In genomic region chr6:143783077-143783476, GRCh38 we compare ENCODE assay signal across 30 cellular contexts.
"Had no signal": no experiment of that assay in that cellular context is flagged by ENCODE, and none has a peak within 500 bp of the region (broad histone marks: within the 10 kb centered on the region; RNA-seq: fewer than 3 reads in every experiment).

No MANE protein-coding gene starts in this region.

- ATAC-seq: Panc1, Right ventricle myocardium inferior, T-cell had no signal

- H3K27ac ChIP-seq: brain microvascular endothelial cell, cardiac muscle cell, SK-N-MC had no signal

- H3K27me3 Mint-ChIP-seq: activated B cell treated with CpG ODN at 0.5 μM for 24 hours; activated CD4-positive, alpha-beta T cell treated with anti-CD3 and anti-CD28 coated beads, Interleukin-2, amount 10 ng/mL, durations not matched to agents 24 days and 14 days; activated naive CD4-positive, alpha-beta T cell treated with anti-CD3 and anti-CD28 coated beads, Interleukin-2, amount 10 ng/mL, durations not matched to agents 7 days and 5 days; activated naive CD8-positive, alpha-beta T cell treated with anti-CD3 and anti-CD28 coated beads for 36 hours; T-cell had no signal

- H3K27ac Mint-ChIP-seq: activated B cell treated with CpG ODN at 0.5 μM for 24 hours; activated CD4-positive, alpha-beta T cell treated with anti-CD3 and anti-CD28 coated beads, Interleukin-2, amount 10 ng/mL, durations not matched to agents 24 days and 14 days; activated naive CD4-positive, alpha-beta T cell treated with anti-CD3 and anti-CD28 coated beads, Interleukin-2, amount 10 ng/mL, durations not matched to agents 7 days and 5 days; activated naive CD8-positive, alpha-beta T cell treated with anti-CD3 and anti-CD28 coated beads for 36 hours; activated T-helper 2 cell treated with anti-CD3 and anti-CD28 coated beads, Interferon-gamma antibody, Interleukin-2, Interleukin-4, amounts not matched to agents 10 μg/mL and 5 μg/mL and 100 μg/mL, durations not matched to agents 14 hours and 24 hours and 36 hours; T-cell had no signal

- DNase-seq: activated B cell treated with CpG ODN at 0.5 μM for 24 hours; activated CD4-positive, alpha-beta T cell treated with anti-CD3 and anti-CD28 coated beads for 1 hour; activated CD4-positive, alpha-beta T cell treated with anti-CD3 and anti-CD28 coated beads, Interleukin-2, amount 10 ng/mL, durations not matched to agents 24 days and 14 days; activated CD4-positive, alpha-beta T cell treated with anti-CD3 and anti-CD28 coated beads, Interleukin-2, amount 50 U/mL, for 48 hours; activated CD8-positive, alpha-beta memory T cell treated with anti-CD3 and anti-CD28 coated beads for 24 hours; activated gamma-delta T cell treated with Interleukin-2 at 50 U/mL for 16 hours; activated naive CD4-positive, alpha-beta T cell treated with anti-CD3 and anti-CD28 coated beads, Interleukin-2, amount 10 ng/mL, durations not matched to agents 7 days and 5 days; activated naive CD8-positive, alpha-beta T cell treated with anti-CD3 and anti-CD28 coated beads for 36 hours; activated T-cell treated with anti-CD3 and anti-CD28 coated beads, Interleukin-2, amount 50 U/mL, for 48 hours; brain microvascular endothelial cell; MG63; NCI-H1092; NCI-H1417; NCI-H2029; NCI-H2107; NCI-H345; NCI-H510A; NCI-H526 treated with DMSO at 0.1 percent for 48 hours; NCI-H82; OCI-M1; RPMI8226; T-cell; T-helper 2 cell; T1000 had no signal

- H3K27me3 ChIP-seq: brain microvascular endothelial cell, cardiac muscle cell, MG63 had no signal

- H3K4me3 ChIP-seq: cardiac muscle cell, MG63, SK-N-MC had no signal

- FAIRE-seq: TTC549 had no signal

- H3K4me3 Mint-ChIP-seq: activated B cell treated with CpG ODN at 0.5 μM for 24 hours; activated CD4-positive, alpha-beta T cell treated with anti-CD3 and anti-CD28 coated beads, Interleukin-2, amount 10 ng/mL, durations not matched to agents 24 days and 14 days; activated naive CD4-positive, alpha-beta T cell treated with anti-CD3 and anti-CD28 coated beads, Interleukin-2, amount 10 ng/mL, durations not matched to agents 7 days and 5 days; activated naive CD8-positive, alpha-beta T cell treated with anti-CD3 and anti-CD28 coated beads for 36 hours; T-cell had no signal

- H3K4me1 Mint-ChIP-seq: activated B cell treated with CpG ODN at 0.5 μM for 24 hours; activated CD4-positive, alpha-beta T cell treated with anti-CD3 and anti-CD28 coated beads, Interleukin-2, amount 10 ng/mL, durations not matched to agents 24 days and 14 days; activated naive CD4-positive, alpha-beta T cell treated with anti-CD3 and anti-CD28 coated beads, Interleukin-2, amount 10 ng/mL, durations not matched to agents 7 days and 5 days; activated naive CD8-positive, alpha-beta T cell treated with anti-CD3 and anti-CD28 coated beads for 36 hours; T-cell had no signal
